Comparison of ENCODE assay signal across 1 cellular context in the genomic region with DNA sequence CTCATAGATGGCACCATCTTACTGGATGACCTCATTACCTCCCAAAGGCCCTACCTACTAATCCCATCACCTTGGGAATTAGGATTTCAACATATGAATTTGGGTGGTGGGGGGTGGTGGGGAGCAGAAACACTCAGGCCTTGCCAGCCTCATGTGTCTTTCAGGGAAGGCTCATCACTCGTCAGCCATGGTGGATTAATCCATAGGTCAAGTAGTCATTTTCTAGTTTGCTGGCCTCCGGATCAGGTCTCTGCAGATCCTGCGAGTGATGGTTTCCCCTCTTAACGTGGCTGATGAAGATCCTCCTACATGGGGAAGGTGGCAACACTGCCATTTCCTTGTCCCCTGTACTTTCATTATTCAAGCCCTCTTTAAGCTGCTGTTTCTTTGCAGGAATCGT.
TF ChIP-seq lines count a peak whose summit lies in the region.

No MANE protein-coding gene starts in this region.

TF ChIP-seq in HEK293, 187 proteins besides CTCF, POLR2A, EP300 and RAD21:
- TF ChIP-seq ZNF266 (tag by site-specific recombination; IDR thresholded peaks at IDR 0.05; ENCODE audit: low read depth) (no peak), SETDB1 (IDR thresholded peaks at IDR 0.05; ENCODE audit: insufficient read length, low read length) (no peak), ZBTB1 (tag by site-specific recombination; IDR thresholded peaks at IDR 0.05) (no peak), ZNF48 (tag by site-specific recombination; IDR thresholded peaks at IDR 0.05) (no peak), ZNF426 (tag by site-specific recombination; IDR thresholded peaks at IDR 0.05) (no peak), ZNF311 (tag by site-specific recombination; IDR thresholded peaks at IDR 0.05; ENCODE audit: borderline replicate concordance) (no peak), ZNF175 (tag by site-specific recombination; IDR thresholded peaks at IDR 0.05) (no peak), ZNF433 (tag by site-specific recombination; IDR thresholded peaks at IDR 0.05; ENCODE audit: low read depth) (no peak), ZNF560 (tag by site-specific recombination; IDR thresholded peaks at IDR 0.05; ENCODE audit: borderline replicate concordance) (no peak), ZNF335 (tag by site-specific recombination; conservative IDR thresholded peaks at IDR 0.05) (no peak), PRDM1 (tag by site-specific recombination; IDR thresholded peaks at IDR 0.05) (no peak)
- TF ChIP-seq, protein P1, sequence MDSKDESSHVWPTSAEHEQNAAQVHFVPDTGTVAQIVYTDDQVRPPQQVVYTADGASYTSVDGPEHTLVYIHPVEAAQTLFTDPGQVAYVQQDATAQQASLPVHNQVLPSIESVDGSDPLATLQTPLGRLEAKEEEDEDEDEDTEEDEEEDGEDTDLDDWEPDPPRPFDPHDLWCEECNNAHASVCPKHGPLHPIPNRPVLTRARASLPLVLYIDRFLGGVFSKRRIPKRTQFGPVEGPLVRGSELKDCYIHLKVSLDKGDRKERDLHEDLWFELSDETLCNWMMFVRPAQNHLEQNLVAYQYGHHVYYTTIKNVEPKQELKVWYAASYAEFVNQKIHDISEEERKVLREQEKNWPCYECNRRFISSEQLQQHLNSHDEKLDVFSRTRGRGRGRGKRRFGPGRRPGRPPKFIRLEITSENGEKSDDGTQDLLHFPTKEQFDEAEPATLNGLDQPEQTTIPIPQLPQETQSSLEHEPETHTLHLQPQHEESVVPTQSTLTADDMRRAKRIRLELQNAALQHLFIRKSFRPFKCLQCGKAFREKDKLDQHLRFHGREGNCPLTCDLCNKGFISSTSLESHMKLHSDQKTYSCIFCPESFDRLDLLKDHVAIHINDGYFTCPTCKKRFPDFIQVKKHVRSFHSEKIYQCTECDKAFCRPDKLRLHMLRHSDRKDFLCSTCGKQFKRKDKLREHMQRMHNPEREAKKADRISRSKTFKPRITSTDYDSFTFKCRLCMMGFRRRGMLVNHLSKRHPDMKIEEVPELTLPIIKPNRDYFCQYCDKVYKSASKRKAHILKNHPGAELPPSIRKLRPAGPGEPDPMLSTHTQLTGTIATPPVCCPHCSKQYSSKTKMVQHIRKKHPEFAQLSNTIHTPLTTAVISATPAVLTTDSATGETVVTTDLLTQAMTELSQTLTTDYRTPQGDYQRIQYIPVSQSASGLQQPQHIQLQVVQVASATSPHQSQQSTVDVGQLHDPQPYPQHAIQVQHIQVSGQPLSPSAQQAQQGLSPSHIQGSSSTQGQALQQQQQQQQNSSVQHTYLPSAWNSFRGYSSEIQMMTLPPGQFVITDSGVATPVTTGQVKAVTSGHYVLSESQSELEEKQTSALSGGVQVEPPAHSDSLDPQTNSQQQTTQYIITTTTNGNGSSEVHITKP (tag by site-specific recombination; IDR thresholded peaks at IDR 0.05) = peak; percentile 65
- TF ChIP-seq, protein P2, sequence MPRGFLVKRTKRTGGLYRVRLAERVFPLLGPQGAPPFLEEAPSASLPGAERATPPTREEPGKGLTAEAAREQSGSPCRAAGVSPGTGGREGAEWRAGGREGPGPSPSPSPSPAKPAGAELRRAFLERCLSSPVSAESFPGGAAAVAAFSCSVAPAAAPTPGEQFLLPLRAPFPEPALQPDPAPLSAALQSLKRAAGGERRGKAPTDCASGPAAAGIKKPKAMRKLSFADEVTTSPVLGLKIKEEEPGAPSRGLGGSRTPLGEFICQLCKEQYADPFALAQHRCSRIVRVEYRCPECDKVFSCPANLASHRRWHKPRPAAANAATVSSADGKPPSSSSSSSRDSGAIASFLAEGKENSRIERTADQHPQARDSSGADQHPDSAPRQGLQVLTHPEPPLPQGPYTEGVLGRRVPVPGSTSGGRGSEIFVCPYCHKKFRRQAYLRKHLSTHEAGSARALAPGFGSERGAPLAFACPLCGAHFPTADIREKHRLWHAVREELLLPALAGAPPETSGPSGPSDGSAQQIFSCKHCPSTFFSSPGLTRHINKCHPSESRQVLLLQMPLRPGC (tag by site-specific recombination; IDR thresholded peaks at IDR 0.05) = no peak
- TF ChIP-seq, protein P3, sequence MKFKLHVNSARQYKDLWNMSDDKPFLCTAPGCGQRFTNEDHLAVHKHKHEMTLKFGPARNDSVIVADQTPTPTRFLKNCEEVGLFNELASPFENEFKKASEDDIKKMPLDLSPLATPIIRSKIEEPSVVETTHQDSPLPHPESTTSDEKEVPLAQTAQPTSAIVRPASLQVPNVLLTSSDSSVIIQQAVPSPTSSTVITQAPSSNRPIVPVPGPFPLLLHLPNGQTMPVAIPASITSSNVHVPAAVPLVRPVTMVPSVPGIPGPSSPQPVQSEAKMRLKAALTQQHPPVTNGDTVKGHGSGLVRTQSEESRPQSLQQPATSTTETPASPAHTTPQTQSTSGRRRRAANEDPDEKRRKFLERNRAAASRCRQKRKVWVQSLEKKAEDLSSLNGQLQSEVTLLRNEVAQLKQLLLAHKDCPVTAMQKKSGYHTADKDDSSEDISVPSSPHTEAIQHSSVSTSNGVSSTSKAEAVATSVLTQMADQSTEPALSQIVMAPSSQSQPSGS (tag by site-specific recombination; IDR thresholded peaks at IDR 0.05; ENCODE audit: low read depth) = peak; percentile 13; the same call in 1 of the 2 replicates
